22 cellular contexts compared by ENCODE assay signal in the genomic region with DNA sequence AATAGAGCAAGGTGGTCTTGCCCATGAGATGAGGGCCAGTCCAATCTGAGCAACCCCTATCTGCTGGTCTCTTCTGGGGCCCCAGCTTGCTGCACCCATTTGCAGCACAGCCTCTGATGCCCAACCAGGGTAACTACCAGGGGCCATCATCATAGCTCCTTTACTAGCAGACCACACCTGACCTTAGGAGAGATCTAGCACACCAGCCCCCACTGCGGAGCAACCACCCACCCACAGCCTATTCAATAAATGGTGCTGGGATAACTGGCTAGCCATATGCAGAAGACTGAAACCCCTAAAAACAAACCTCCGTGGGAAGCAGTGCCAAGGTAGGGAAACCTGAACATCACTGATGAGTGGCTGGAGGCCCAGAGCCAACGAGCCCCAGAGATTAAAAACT.
"Had no signal": no experiment of that assay in that cellular context is flagged by ENCODE, and none has a peak within 500 bp of the region (broad histone marks: within the 10 kb centered on the region; RNA-seq: fewer than 3 reads in every experiment).

No MANE protein-coding gene starts in this region.

- DNase-seq: colonic mucosa; cortex of kidney; dermis blood vessel endothelial cell; dorsolateral prefrontal cortex; effector CD4-positive, alpha-beta T cell; effector CD8-positive, alpha-beta T cell; effector memory CD4-positive, alpha-beta T cell; effector memory CD8-positive, alpha-beta T cell; endodermal cell; erythroblast; esophagus squamous epithelium; foreskin fibroblast; foreskin keratinocyte; foreskin melanocyte; gastrocnemius medialis; glutamatergic neuron; head of caudate nucleus; heart left ventricle; heart right ventricle had no signal

- H3K9me3 Mint-ChIP-seq: dendritic cell treated with granulocyte-macrophage colony-stimulating factor and Interleukin-4, amounts not matched to agents 40 ng/mL and 50 ng/mL, for 4 days; effector memory CD8-positive, alpha-beta T cell; endodermal cell had no signal

- H3K4me3 Mint-ChIP-seq: dendritic cell treated with granulocyte-macrophage colony-stimulating factor and Interleukin-4, amounts not matched to agents 40 ng/mL and 50 ng/mL, for 4 days; effector memory CD8-positive, alpha-beta T cell; endodermal cell had no signal

- H3K27me3 Mint-ChIP-seq: dendritic cell treated with granulocyte-macrophage colony-stimulating factor and Interleukin-4, amounts not matched to agents 40 ng/mL and 50 ng/mL, for 4 days had no signal

- ATAC-seq: effector memory CD8-positive, alpha-beta T cell; esophagus mucosa; foreskin keratinocyte; gastrocnemius medialis; gastroesophageal sphincter; heart left ventricle; heart right ventricle had no signal

- H3K27ac Mint-ChIP-seq: dendritic cell treated with granulocyte-macrophage colony-stimulating factor and Interleukin-4, amounts not matched to agents 40 ng/mL and 50 ng/mL, for 4 days; effector memory CD8-positive, alpha-beta T cell; endodermal cell had no signal
